ENCODE assay signal across 1 cellular context in the genomic region with DNA sequence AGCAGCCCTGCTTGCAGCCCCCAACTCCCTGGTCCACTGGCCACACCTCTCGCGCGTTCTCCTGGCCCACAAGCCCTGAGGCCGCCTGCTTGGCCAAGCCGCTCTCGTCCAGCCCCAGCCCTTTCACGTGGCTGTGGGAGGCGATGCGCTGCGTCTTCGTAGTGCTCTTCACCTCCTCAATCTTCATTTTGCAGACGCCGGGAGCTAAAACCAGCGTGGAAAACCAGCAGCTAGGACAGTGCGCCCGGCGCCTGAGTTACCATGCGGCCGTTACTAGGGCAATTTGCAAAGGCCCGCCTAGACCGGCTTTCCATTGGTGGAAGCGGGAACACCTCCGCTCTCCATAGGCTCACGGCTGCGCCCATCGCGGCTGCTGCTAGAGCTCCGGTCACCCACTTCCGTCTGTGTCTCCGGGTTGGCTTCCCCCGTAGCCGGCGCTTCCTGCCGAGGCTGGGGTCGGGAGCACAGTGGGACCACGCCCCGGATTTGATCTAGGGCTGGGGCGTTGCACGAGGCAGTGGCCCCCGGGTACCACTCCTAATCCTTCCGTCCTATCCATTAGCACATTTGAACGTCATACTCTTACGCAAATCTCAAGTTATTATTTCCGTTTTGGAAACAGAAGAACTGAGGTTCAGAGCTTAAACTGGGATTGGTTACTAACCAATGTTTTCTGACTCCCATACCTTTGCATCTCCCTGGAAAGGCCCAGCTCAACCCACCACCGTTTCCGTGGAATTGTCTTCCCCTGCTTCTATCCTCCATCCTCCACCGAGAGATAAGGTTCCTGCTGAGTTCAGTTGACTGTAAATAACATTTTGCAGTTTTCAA.
TF ChIP-seq lines count a peak whose summit lies in the region.

A gene (minus strand): TSS at position 275 of the 831 bp plus-strand sequence. CDS start 88 bp downstream, at position 187.

TF ChIP-seq in HepG2, 621 proteins besides CTCF, POLR2A, EP300 and RAD21 (continued from another document and continues in another):
- TF ChIP-seq, protein P1, sequence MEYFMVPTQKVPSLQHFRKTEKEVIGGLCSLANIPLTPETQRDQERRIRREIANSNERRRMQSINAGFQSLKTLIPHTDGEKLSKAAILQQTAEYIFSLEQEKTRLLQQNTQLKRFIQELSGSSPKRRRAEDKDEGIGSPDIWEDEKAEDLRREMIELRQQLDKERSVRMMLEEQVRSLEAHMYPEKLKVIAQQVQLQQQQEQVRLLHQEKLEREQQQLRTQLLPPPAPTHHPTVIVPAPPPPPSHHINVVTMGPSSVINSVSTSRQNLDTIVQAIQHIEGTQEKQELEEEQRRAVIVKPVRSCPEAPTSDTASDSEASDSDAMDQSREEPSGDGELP (IDR thresholded peaks at IDR 0.05; ENCODE audit: borderline replicate concordance, low read depth): peak; percentile 28; the same call in 1 of the 2 replicates
- TF ChIP-seq ZFP90 (CRISPR knock-in tag; IDR thresholded peaks at IDR 0.05; ENCODE audit: borderline replicate concordance) (peak; percentile 79; the same call in 1 of the 2 replicates), PAF1 (CRISPR knock-in tag; IDR thresholded peaks at IDR 0.05) (no peak), ZNF326 (CRISPR knock-in tag; IDR thresholded peaks at IDR 0.05; ENCODE audit: borderline replicate concordance) (no peak), ZNF230 (CRISPR knock-in tag; IDR thresholded peaks at IDR 0.05) (peak; percentile 63; the same call in 1 of the 2 replicates), ZNF776 (CRISPR knock-in tag; IDR thresholded peaks at IDR 0.05) (peak; percentile 71; the same call in 1 of the 2 replicates), ZNF34 (CRISPR knock-in tag; IDR thresholded peaks at IDR 0.05; ENCODE audit: borderline replicate concordance) (0 out of 2 replicates have a peak, but pooled peaks have one; percentile 54), ZNF629 (CRISPR knock-in tag; conservative IDR thresholded peaks at IDR 0.05) (no peak), ZNF766 (CRISPR knock-in tag; IDR thresholded peaks at IDR 0.05; ENCODE audit: borderline replicate concordance) (peak; percentile 63; the same call in 1 of the 2 replicates), ZC3H4 (CRISPR knock-in tag; IDR thresholded peaks at IDR 0.05; ENCODE audit: borderline replicate concordance) (0 out of 2 replicates have a peak, but pooled peaks have one; percentile 59), ESRRA (CRISPR knock-in tag; IDR thresholded peaks at IDR 0.05; ENCODE audit: low read depth) (peak; percentile 48; the same call in 1 of the 2 replicates), GABPB1 (CRISPR knock-in tag; IDR thresholded peaks at IDR 0.05) (peak; percentile 100), ZNF616 (CRISPR knock-in tag; IDR thresholded peaks at IDR 0.05; ENCODE audit: low read depth) (no peak), MAFK (conservative IDR thresholded peaks at IDR 0.05 in 1 of 2, IDR thresholded peaks at IDR 0.05 in 1 of 2; ENCODE audit: low read length in 2 of 2) (no peak), ZFP62 (CRISPR knock-in tag; IDR thresholded peaks at IDR 0.05) (no peak), NR2C2 (CRISPR knock-in tag; IDR thresholded peaks at IDR 0.05; ENCODE audit: borderline replicate concordance) (peak; percentile 99), ZSCAN30 (CRISPR knock-in tag; IDR thresholded peaks at IDR 0.05) (no peak), ZBTB1 (CRISPR knock-in tag; IDR thresholded peaks at IDR 0.05; ENCODE audit: borderline replicate concordance) (no peak), ZNF768 (CRISPR knock-in tag; IDR thresholded peaks at IDR 0.05) (peak; percentile 50; the same call in 1 of the 2 replicates), MEIS1 (CRISPR knock-in tag; IDR thresholded peaks at IDR 0.05; ENCODE audit: borderline replicate concordance) (no peak), IKZF1 (IDR thresholded peaks at IDR 0.05) (no peak), MTF1 (CRISPR knock-in tag; IDR thresholded peaks at IDR 0.05) (no peak), ARHGAP35 (CRISPR knock-in tag; IDR thresholded peaks at IDR 0.05; ENCODE audit: borderline replicate concordance) (no peak), SOX6 (IDR thresholded peaks at IDR 0.05) (no peak), SOX6 (CRISPR knock-in tag; IDR thresholded peaks at IDR 0.05) (peak; percentile 70), SPEN (CRISPR knock-in tag; IDR thresholded peaks at IDR 0.05; ENCODE audit: low read depth) (peak; percentile 88), ARNT2 (CRISPR knock-in tag; IDR thresholded peaks at IDR 0.05; ENCODE audit: low read depth) (peak; percentile 72), HNF4A (CRISPR knock-in tag; IDR thresholded peaks at IDR 0.05) (peak; percentile 42; the same call in 1 of the 2 replicates), KMT2A (CRISPR knock-in tag; IDR thresholded peaks at IDR 0.05) (peak; percentile 83), TGIF2 (CRISPR knock-in tag; IDR thresholded peaks at IDR 0.05) (no peak; the same call in 1 of the 2 replicates)
- TF ChIP-seq, protein P2, sequence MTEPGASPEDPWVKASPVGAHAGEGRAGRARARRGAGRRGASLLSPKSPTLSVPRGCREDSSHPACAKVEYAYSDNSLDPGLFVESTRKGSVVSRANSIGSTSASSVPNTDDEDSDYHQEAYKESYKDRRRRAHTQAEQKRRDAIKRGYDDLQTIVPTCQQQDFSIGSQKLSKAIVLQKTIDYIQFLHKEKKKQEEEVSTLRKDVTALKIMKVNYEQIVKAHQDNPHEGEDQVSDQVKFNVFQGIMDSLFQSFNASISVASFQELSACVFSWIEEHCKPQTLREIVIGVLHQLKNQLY (CRISPR knock-in tag; IDR thresholded peaks at IDR 0.05): 0 out of 2 replicates have a peak, but pooled peaks have one; percentile 47
- TF ChIP-seq, protein P3, sequence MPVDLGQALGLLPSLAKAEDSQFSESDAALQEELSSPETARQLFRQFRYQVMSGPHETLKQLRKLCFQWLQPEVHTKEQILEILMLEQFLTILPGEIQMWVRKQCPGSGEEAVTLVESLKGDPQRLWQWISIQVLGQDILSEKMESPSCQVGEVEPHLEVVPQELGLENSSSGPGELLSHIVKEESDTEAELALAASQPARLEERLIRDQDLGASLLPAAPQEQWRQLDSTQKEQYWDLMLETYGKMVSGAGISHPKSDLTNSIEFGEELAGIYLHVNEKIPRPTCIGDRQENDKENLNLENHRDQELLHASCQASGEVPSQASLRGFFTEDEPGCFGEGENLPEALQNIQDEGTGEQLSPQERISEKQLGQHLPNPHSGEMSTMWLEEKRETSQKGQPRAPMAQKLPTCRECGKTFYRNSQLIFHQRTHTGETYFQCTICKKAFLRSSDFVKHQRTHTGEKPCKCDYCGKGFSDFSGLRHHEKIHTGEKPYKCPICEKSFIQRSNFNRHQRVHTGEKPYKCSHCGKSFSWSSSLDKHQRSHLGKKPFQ (CRISPR knock-in tag; IDR thresholded peaks at IDR 0.05; ENCODE audit: insufficient replicate concordance): no peak
- TF ChIP-seq, protein P4, sequence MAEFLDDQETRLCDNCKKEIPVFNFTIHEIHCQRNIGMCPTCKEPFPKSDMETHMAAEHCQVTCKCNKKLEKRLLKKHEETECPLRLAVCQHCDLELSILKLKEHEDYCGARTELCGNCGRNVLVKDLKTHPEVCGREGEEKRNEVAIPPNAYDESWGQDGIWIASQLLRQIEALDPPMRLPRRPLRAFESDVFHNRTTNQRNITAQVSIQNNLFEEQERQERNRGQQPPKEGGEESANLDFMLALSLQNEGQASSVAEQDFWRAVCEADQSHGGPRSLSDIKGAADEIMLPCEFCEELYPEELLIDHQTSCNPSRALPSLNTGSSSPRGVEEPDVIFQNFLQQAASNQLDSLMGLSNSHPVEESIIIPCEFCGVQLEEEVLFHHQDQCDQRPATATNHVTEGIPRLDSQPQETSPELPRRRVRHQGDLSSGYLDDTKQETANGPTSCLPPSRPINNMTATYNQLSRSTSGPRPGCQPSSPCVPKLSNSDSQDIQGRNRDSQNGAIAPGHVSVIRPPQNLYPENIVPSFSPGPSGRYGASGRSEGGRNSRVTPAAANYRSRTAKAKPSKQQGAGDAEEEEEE (CRISPR knock-in tag; IDR thresholded peaks at IDR 0.05; ENCODE audit: borderline replicate concordance): no peak
- TF ChIP-seq, protein P5, sequence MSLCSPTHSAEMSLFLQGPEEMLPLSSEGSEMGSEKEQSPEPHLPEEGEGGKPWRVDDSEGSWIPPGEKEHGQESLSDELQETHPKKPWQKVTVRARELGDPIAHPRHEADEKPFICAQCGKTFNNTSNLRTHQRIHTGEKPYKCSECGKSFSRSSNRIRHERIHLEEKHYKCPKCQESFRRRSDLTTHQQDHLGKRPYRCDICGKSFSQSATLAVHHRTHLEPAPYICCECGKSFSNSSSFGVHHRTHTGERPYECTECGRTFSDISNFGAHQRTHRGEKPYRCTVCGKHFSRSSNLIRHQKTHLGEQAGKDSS (CRISPR knock-in tag; IDR thresholded peaks at IDR 0.05; ENCODE audit: borderline replicate concordance, low read depth): peak; percentile 55; the same call in 1 of the 2 replicates
- TF ChIP-seq, protein P6, sequence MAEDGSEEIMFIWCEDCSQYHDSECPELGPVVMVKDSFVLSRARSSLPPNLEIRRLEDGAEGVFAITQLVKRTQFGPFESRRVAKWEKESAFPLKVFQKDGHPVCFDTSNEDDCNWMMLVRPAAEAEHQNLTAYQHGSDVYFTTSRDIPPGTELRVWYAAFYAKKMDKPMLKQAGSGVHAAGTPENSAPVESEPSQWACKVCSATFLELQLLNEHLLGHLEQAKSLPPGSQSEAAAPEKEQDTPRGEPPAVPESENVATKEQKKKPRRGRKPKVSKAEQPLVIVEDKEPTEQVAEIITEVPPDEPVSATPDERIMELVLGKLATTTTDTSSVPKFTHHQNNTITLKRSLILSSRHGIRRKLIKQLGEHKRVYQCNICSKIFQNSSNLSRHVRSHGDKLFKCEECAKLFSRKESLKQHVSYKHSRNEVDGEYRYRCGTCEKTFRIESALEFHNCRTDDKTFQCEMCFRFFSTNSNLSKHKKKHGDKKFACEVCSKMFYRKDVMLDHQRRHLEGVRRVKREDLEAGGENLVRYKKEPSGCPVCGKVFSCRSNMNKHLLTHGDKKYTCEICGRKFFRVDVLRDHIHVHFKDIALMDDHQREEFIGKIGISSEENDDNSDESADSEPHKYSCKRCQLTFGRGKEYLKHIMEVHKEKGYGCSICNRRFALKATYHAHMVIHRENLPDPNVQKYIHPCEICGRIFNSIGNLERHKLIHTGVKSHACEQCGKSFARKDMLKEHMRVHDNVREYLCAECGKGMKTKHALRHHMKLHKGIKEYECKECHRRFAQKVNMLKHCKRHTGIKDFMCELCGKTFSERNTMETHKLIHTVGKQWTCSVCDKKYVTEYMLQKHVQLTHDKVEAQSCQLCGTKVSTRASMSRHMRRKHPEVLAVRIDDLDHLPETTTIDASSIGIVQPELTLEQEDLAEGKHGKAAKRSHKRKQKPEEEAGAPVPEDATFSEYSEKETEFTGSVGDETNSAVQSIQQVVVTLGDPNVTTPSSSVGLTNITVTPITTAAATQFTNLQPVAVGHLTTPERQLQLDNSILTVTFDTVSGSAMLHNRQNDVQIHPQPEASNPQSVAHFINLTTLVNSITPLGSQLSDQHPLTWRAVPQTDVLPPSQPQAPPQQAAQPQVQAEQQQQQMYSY (CRISPR knock-in tag; IDR thresholded peaks at IDR 0.05): no peak
- TF ChIP-seq, protein P7, sequence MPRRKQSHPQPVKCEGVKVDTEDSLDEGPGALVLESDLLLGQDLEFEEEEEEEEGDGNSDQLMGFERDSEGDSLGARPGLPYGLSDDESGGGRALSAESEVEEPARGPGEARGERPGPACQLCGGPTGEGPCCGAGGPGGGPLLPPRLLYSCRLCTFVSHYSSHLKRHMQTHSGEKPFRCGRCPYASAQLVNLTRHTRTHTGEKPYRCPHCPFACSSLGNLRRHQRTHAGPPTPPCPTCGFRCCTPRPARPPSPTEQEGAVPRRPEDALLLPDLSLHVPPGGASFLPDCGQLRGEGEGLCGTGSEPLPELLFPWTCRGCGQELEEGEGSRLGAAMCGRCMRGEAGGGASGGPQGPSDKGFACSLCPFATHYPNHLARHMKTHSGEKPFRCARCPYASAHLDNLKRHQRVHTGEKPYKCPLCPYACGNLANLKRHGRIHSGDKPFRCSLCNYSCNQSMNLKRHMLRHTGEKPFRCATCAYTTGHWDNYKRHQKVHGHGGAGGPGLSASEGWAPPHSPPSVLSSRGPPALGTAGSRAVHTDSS (CRISPR knock-in tag; conservative IDR thresholded peaks at IDR 0.05): no peak
- TF ChIP-seq, protein P8, sequence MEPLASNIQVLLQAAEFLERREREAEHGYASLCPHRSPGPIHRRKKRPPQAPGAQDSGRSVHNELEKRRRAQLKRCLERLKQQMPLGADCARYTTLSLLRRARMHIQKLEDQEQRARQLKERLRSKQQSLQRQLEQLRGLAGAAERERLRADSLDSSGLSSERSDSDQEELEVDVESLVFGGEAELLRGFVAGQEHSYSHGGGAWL (CRISPR knock-in tag; IDR thresholded peaks at IDR 0.05): peak; percentile 64
- TF ChIP-seq, protein P9, sequence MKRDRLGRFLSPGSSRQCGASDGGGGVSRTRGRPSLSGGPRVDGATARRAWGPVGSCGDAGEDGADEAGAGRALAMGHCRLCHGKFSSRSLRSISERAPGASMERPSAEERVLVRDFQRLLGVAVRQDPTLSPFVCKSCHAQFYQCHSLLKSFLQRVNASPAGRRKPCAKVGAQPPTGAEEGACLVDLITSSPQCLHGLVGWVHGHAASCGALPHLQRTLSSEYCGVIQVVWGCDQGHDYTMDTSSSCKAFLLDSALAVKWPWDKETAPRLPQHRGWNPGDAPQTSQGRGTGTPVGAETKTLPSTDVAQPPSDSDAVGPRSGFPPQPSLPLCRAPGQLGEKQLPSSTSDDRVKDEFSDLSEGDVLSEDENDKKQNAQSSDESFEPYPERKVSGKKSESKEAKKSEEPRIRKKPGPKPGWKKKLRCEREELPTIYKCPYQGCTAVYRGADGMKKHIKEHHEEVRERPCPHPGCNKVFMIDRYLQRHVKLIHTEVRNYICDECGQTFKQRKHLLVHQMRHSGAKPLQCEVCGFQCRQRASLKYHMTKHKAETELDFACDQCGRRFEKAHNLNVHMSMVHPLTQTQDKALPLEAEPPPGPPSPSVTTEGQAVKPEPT (CRISPR knock-in tag; IDR thresholded peaks at IDR 0.05; ENCODE audit: low read depth): no peak
